In the genomic region with DNA sequence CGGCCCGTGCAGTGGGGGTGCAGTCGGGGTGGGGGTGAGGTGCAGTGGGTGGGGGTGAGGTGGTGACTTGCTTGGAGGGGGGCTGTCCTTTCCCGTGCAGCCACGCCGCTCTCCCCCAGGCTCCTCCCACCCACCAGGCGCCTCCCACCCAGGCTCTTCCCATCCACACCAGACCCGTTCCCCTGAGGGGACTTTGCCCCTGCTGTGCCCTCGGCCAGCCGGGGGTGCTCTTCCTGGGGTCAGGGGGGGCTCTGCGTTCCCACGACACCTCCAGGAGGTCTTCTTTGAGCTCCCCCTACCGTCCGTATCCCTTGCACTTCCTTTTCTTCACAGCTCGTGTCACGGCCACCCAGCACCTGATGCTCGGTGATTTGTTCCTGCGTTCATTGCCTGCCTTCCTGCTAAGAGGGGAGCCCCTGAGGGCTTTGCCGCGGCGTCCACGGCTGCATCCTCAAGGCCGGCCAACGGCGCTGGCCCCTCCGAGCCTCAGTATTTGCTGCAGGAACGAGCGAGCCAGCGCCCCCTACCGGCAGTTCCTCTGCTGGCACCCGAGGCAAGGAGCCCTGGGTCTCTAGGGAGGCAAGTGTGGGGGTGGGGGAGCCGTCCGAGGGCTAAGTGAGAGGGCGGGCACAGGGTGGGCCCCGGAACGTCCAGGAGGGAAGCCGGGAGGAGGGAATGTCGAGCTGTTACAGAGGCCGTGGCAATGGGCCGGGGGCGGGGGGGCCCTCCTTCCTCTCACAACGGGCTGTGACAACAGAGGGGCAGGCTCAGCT, we compare ENCODE assay signal across 8 cellular contexts. TPM values are rescaled to one million over a fixed set of nuclear protein-coding genes. Genes with fewer than 3 reads are reported as not detected.
A peak's percentile ranks its signal among the peaks of the same experiment; 100 is the strongest.
DNase-seq lines count a peak whose midpoint lies in the region; ATAC-seq lines count a peak whose summit lies in the region.

No MANE protein-coding gene starts in this region.

- no peak overlapping the region for H3K27ac ChIP-seq in ectodermal cell (ENCODE audit: insufficient read depth, low read depth, low read length, poor library complexity, severe bottlenecking)

- H3K36me3 ChIP-seq in ectodermal cell (ENCODE audit: control insufficient read depth, insufficient read depth, low read length): no peaks in the 10 kb centered on the region

- peak; percentile 33 for DNase-seq in NK-92 treated with Interleukin-12 subunit alpha and Interleukin-12 subunit beta, amount 100 ng/mL, for 24 hours (lab: John Stamatoyannopoulos, UW)
- DNase-seq in NK-92 (lab: John Stamatoyannopoulos, UW; ENCODE audit: unreplicated experiment) (no peak), NCI-H748 (lab: John Stamatoyannopoulos, UW; ENCODE audit: unreplicated experiment) (peak; percentile 90), medulla oblongata (ENCODE audit: extremely low spot score) (peak; percentile 81)
- DNase-seq in activated CD8-positive, alpha-beta T cell treated with anti-CD3 and anti-CD28 coated beads, Interleukin-2, amount 10 ng/mL, durations not matched to agents 7 days and 5 days: peak; percentile 82
- DNase-seq in stimulated activated CD8-positive, alpha-beta memory T cell treated with anti-CD3 and anti-CD28 coated beads, Interleukin-12 subunit alpha, Interleukin-12 subunit beta, amount 100 ng/mL, for 1 hour (ENCODE audit: low read depth): peak; percentile 50

- H3K4me1 ChIP-seq in ectodermal cell (ENCODE audit: control insufficient read depth, insufficient read depth, low read length): peaks cover 3% of the 10 kb centered on the region

- H3K27me3 ChIP-seq in ectodermal cell (ENCODE audit: control insufficient read depth, insufficient read depth, low read length, poor library complexity, severe bottlenecking): peaks cover 3% of the 10 kb centered on the region

- H3K9me3 Mint-ChIP-seq in activated CD8-positive, alpha-beta T cell treated with anti-CD3 and anti-CD28 coated beads, Interleukin-2, amount 10 ng/mL, durations not matched to agents 7 days and 5 days (ENCODE audit: insufficient read depth): no peaks in the 10 kb centered on the region

- peak overlapping the region; percentile 18 for H3K4me3 ChIP-seq in ectodermal cell (ENCODE audit: insufficient read depth, low read depth, low read length)

- POLR2A ChIA-PET in activated CD8-positive, alpha-beta T cell treated with anti-CD3 and anti-CD28 coated beads, Interleukin-2, amount 10 ng/mL, durations not matched to agents 7 days and 5 days (lab: Charles Lee): no interaction called here

- peak overlapping the region; percentile 83 for H3K4me3 Mint-ChIP-seq in activated CD8-positive, alpha-beta T cell treated with anti-CD3 and anti-CD28 coated beads, Interleukin-2, amount 10 ng/mL, durations not matched to agents 7 days and 5 days

- H3K27me3 Mint-ChIP-seq in activated CD8-positive, alpha-beta T cell treated with anti-CD3 and anti-CD28 coated beads, Interleukin-2, amount 10 ng/mL, durations not matched to agents 7 days and 5 days (ENCODE audit: low read depth): peaks cover 37% of the 10 kb centered on the region

- no peaks in the 10 kb centered on the region for H3K9me3 ChIP-seq in ectodermal cell (ENCODE audit: control insufficient read depth, low read length)

- no peaks in the 10 kb centered on the region for H3K36me3 Mint-ChIP-seq in activated CD8-positive, alpha-beta T cell treated with anti-CD3 and anti-CD28 coated beads, Interleukin-2, amount 10 ng/mL, durations not matched to agents 7 days and 5 days (ENCODE audit: low read depth)

- ATAC-seq in activated CD8-positive, alpha-beta T cell treated with anti-CD3 and anti-CD28 coated beads, Interleukin-2, amount 10 ng/mL, durations not matched to agents 7 days and 5 days: peak; percentile 87
- ATAC-seq in HG03457 (IDR thresholded peaks at IDR 0.05; ENCODE audit: unreplicated experiment): no peak

- no peak overlapping the region for H3K27ac Mint-ChIP-seq in activated CD8-positive, alpha-beta T cell treated with anti-CD3 and anti-CD28 coated beads, Interleukin-2, amount 10 ng/mL, durations not matched to agents 7 days and 5 days

- WGBS in ectodermal cell, 2 experiments: 29 to 34% methylated on average over 41 to 42 of the region's 42 CpGs

- peaks cover 4% of the 10 kb centered on the region for H3K4me1 Mint-ChIP-seq in activated CD8-positive, alpha-beta T cell treated with anti-CD3 and anti-CD28 coated beads, Interleukin-2, amount 10 ng/mL, durations not matched to agents 7 days and 5 days (ENCODE audit: low read depth)

- CTCF ChIA-PET in activated CD8-positive, alpha-beta T cell treated with anti-CD3 and anti-CD28 coated beads, Interleukin-2, amount 10 ng/mL, durations not matched to agents 7 days and 5 days (lab: Charles Lee): interaction anchor here (0.7 to 5.0 kb wide), 29 partner anchors 9 to 366 kb away, joined by 3 to 58 read pairs (median 5); a partner anchor contains a TSS

RNA-seq across cellular contexts. Expression of a gene that starts 11.8 kb away (rescaled TPM):
- total RNA-seq in activated CD8-positive, alpha-beta T cell treated with anti-CD3 and anti-CD28 coated beads, Interleukin-2, amount 10 ng/mL, durations not matched to agents 7 days and 5 days: not detected
- polyA plus RNA-seq in ectodermal cell (2013, experiment 1 of 4): 52.2 TPM
- 49.0 TPM for polyA plus RNA-seq in ectodermal cell (2013, experiment 2 of 4)
- polyA plus RNA-seq in ectodermal cell (2013, experiment 3 of 4): 42.3 TPM
- 47.4 TPM for polyA plus RNA-seq in ectodermal cell (2013, experiment 4 of 4)

RNA-seq across cellular contexts. Expression of a gene that starts 42.7 kb away (rescaled TPM):
- total RNA-seq in activated CD8-positive, alpha-beta T cell treated with anti-CD3 and anti-CD28 coated beads, Interleukin-2, amount 10 ng/mL, durations not matched to agents 7 days and 5 days: not detected
- not detected for polyA plus RNA-seq in ectodermal cell (2013, experiment 1 of 4)
- polyA plus RNA-seq in ectodermal cell (2013, experiment 2 of 4): not detected
- polyA plus RNA-seq in ectodermal cell (2013, experiment 3 of 4): not detected
- polyA plus RNA-seq in ectodermal cell (2013, experiment 4 of 4): not detected

RNA-seq across cellular contexts. Expression of a gene that starts 45.4 kb away (rescaled TPM):
- total RNA-seq in activated CD8-positive, alpha-beta T cell treated with anti-CD3 and anti-CD28 coated beads, Interleukin-2, amount 10 ng/mL, durations not matched to agents 7 days and 5 days: 10 to 100 TPM; 49.8 to 51.3 TPM
- polyA plus RNA-seq in ectodermal cell (2013, experiment 1 of 4): 5.6 TPM
- 3.9 TPM for polyA plus RNA-seq in ectodermal cell (2013, experiment 2 of 4)
- polyA plus RNA-seq in ectodermal cell (2013, experiment 3 of 4): 4.0 TPM
- polyA plus RNA-seq in ectodermal cell (2013, experiment 4 of 4): 6.2 TPM
